In the genomic region with DNA sequence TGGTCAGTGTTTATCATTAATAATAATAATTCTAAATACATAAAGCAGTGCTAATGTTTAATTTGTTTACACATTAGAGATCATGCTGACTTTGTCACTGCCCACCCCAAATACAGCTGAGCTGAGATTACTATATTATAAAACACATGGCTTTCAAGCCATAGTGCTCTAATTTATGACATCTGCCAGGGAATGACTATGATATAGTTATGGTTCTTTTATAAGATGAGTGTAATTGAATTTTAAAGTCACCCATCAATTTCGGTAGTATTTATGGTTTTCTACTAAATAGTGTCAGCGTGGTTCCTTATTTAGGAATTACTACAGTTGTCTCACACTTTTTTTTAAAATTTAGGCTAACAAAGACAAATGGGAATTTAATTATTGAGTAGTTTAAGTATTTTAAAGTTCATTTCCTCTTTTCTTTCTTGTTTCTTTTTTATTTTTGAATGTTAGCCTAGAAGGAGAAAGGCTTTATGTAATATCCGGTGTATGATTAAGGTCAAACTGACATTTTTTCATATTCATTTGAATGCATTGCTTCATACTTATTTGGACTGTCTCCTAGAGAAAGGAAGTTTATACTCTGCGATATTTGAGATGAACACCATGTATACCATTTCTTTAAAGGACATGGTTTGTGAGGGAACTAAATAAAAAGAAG, we compare ENCODE assay signal across 1 cellular context.
TF ChIP-seq lines count a peak whose summit lies in the region.

No MANE protein-coding gene starts in this region.

TF ChIP-seq in endothelial cell of umbilical vein, 7 proteins besides CTCF, POLR2A, EP300 and RAD21 (continued from another document):
- TF ChIP-seq FOS (IDR thresholded peaks at IDR 0.05; ENCODE audit: borderline replicate concordance, insufficient read depth, low read length) = no peak
